1 cellular context compared by ENCODE assay signal in genomic region chr9:134071149-134071548, GRCh38.
A peak's percentile ranks its signal among the peaks of the same experiment; 100 is the strongest.
TF ChIP-seq lines count a peak whose summit lies in the region.

No MANE protein-coding gene starts in this region.

TF ChIP-seq in HepG2, 621 proteins besides CTCF, POLR2A, EP300 and RAD21:
- TF ChIP-seq BHLHE40 (IDR thresholded peaks at IDR 0.05; ENCODE audit: low read length), result peak; percentile 61
- TF ChIP-seq ZNF20 (CRISPR knock-in tag; IDR thresholded peaks at IDR 0.05), result peak; percentile 47; the same call in 1 of the 2 replicates
- no peak for TF ChIP-seq MYNN (CRISPR knock-in tag; IDR thresholded peaks at IDR 0.05; ENCODE audit: low read depth)
- no peak for TF ChIP-seq FOXJ3 (CRISPR knock-in tag; IDR thresholded peaks at IDR 0.05; ENCODE audit: borderline replicate concordance)
TF ChIP-seq in HepG2: peak in this region for 2.
